ENCODE assay signal across 1 cellular context in genomic region chr11:8016396-8016949, GRCh38.
TF ChIP-seq lines count a peak whose summit lies in the region.

No MANE protein-coding gene starts in this region.

TF ChIP-seq in SK-N-SH, 30 proteins besides CTCF, POLR2A, EP300 and RAD21 (continued from another document):
- TF ChIP-seq ZBTB33 (IDR thresholded peaks at IDR 0.05; ENCODE audit: borderline replicate concordance, low read depth) (no peak), EZH2phosphoT487 (IDR thresholded peaks at IDR 0.05; ENCODE audit: borderline replicate concordance, low read depth) (no peak), RFX5 (IDR thresholded peaks at IDR 0.05; ENCODE audit: low read length) (no peak), JUND (IDR thresholded peaks at IDR 0.05) (no peak), NRF1 (IDR thresholded peaks at IDR 0.05; ENCODE audit: low read depth, low read length) (no peak), TAF1 (IDR thresholded peaks at IDR 0.05; ENCODE audit: borderline replicate concordance, low read depth, low read length) (no peak), ELF1 (IDR thresholded peaks at IDR 0.05) (no peak), IRF3 (IDR thresholded peaks at IDR 0.05; ENCODE audit: low read depth, low read length) (no peak), RXRA (IDR thresholded peaks at IDR 0.05; ENCODE audit: borderline replicate concordance, low read depth) (no peak)
TF ChIP-seq in SK-N-SH: peak in this region for 0.
